In genomic region chr6:146194434-146194833, GRCh38 we compare ENCODE assay signal across 29 cellular contexts.
"Had no signal": no experiment of that assay in that cellular context is flagged by ENCODE, and none has a peak within 500 bp of the region (broad histone marks: within the 10 kb centered on the region; RNA-seq: fewer than 3 reads in every experiment).

No MANE protein-coding gene starts in this region.

- H3K4me3 ChIP-seq: hepatocyte, left lung, lower lobe of right lung, pancreas, prostate gland, spleen, suprapubic skin, thoracic aorta, tibial artery, upper lobe of right lung had no signal

- H3K27me3 ChIP-seq: hepatocyte, left lung, spleen, suprapubic skin, tibial artery, upper lobe of right lung had no signal

- H3K79me2 ChIP-seq: hepatocyte had no signal

- H3K4me1 Mint-ChIP-seq: immature natural killer cell; mesothelial cell of epicardium; naive thymus-derived CD4-positive, alpha-beta T cell; stimulated activated effector memory CD8-positive, alpha-beta T cell treated with anti-CD3 and anti-CD28 coated beads, Interleukin-12 subunit alpha, Interleukin-12 subunit beta, amount 100 ng/mL, for 72 hours had no signal

- H3K36me3 ChIP-seq: left lung, lower lobe of right lung, pancreas, prostate gland, spleen, suprapubic skin, thoracic aorta, tibial artery, upper lobe of right lung had no signal

- H3K4me1 ChIP-seq: left lung, lower lobe of right lung, pancreas, prostate gland, spleen, suprapubic skin, tibial artery, upper lobe of right lung had no signal

- H3K9me3 ChIP-seq: left lung, lower lobe of right lung, pancreas, prostate gland, spleen, suprapubic skin, thoracic aorta, tibial artery, upper lobe of right lung had no signal

- DNase-seq: immature natural killer cell; kidney; left colon; left lung; lower lobe of right lung; mammary epithelial cell; mesenchymal stem cell; naive thymus-derived CD4-positive, alpha-beta T cell; nucleus accumbens; pancreas; posterior cingulate gyrus; retina; right cardiac atrium; small intestine; spleen; stimulated activated CD4-positive, alpha-beta T cell treated with anti-CD3 and anti-CD28 coated beads, Interleukin-4, amount 100 ng/mL, for 24 hours; stimulated activated naive CD4-positive, alpha-beta T cell; tibial artery; trophoblast cell; upper lobe of right lung had no signal

- H3K9me3 Mint-ChIP-seq: mesothelial cell of epicardium; stimulated activated naive CD8-positive, alpha-beta T cell treated with anti-CD3 and anti-CD28 coated beads, Interleukin-15, Interleukin-2, amounts not matched to agents 100 ng/mL and 50 ng/mL, for 24 hours had no signal

- H3K4me3 Mint-ChIP-seq: immature natural killer cell; mesothelial cell of epicardium; naive thymus-derived CD4-positive, alpha-beta T cell; natural killer cell treated with Interleukin-12 subunit alpha and Interleukin-12 subunit beta and Interleukin-15 and Interleukin-18, amount 100 ng/mL, for 72 hours; stimulated activated effector memory CD8-positive, alpha-beta T cell treated with anti-CD3 and anti-CD28 coated beads, Interleukin-12 subunit alpha, Interleukin-12 subunit beta, amount 100 ng/mL, for 72 hours; stimulated activated naive CD8-positive, alpha-beta T cell treated with anti-CD3 and anti-CD28 coated beads, Interleukin-15, Interleukin-2, amounts not matched to agents 100 ng/mL and 50 ng/mL, for 24 hours had no signal

- H3K27ac Mint-ChIP-seq: immature natural killer cell; mesothelial cell of epicardium; naive thymus-derived CD4-positive, alpha-beta T cell; natural killer cell treated with Interleukin-12 subunit alpha and Interleukin-12 subunit beta and Interleukin-15 and Interleukin-18, amount 100 ng/mL, for 72 hours; stimulated activated effector memory CD8-positive, alpha-beta T cell treated with anti-CD3 and anti-CD28 coated beads, Interleukin-12 subunit alpha, Interleukin-12 subunit beta, amount 100 ng/mL, for 72 hours; stimulated activated naive CD8-positive, alpha-beta T cell treated with anti-CD3 and anti-CD28 coated beads, Interleukin-15, Interleukin-2, amounts not matched to agents 100 ng/mL and 50 ng/mL, for 24 hours had no signal

- H2AFZ ChIP-seq: hepatocyte had no signal

- ATAC-seq: left colon; left lung; lower lobe of right lung; naive thymus-derived CD4-positive, alpha-beta T cell; natural killer cell treated with Interleukin-12 subunit alpha and Interleukin-12 subunit beta and Interleukin-15 and Interleukin-18, amount 100 ng/mL, for 72 hours; pancreas; right cardiac atrium; sciatic nerve; stimulated activated effector memory CD8-positive, alpha-beta T cell treated with anti-CD3 and anti-CD28 coated beads, Interleukin-12 subunit alpha, Interleukin-12 subunit beta, amount 100 ng/mL, for 72 hours; upper lobe of right lung had no signal

- H3K36me3 Mint-ChIP-seq: immature natural killer cell; mesothelial cell of epicardium; naive thymus-derived CD4-positive, alpha-beta T cell; natural killer cell treated with Interleukin-12 subunit alpha and Interleukin-12 subunit beta and Interleukin-15 and Interleukin-18, amount 100 ng/mL, for 72 hours; stimulated activated effector memory CD8-positive, alpha-beta T cell treated with anti-CD3 and anti-CD28 coated beads, Interleukin-12 subunit alpha, Interleukin-12 subunit beta, amount 100 ng/mL, for 72 hours had no signal

- H3K4me2 ChIP-seq: hepatocyte had no signal

- H3K27me3 Mint-ChIP-seq: natural killer cell treated with Interleukin-12 subunit alpha and Interleukin-12 subunit beta and Interleukin-15 and Interleukin-18, amount 100 ng/mL, for 72 hours; stimulated activated naive CD8-positive, alpha-beta T cell treated with anti-CD3 and anti-CD28 coated beads, Interleukin-15, Interleukin-2, amounts not matched to agents 100 ng/mL and 50 ng/mL, for 24 hours had no signal

- H3K27ac ChIP-seq: hepatocyte, left lung, lower lobe of right lung, pancreas, prostate gland, spleen, suprapubic skin, thoracic aorta, tibial artery, upper lobe of right lung had no signal
